ENCODE assay signal across 24 cellular contexts in the genomic region with DNA sequence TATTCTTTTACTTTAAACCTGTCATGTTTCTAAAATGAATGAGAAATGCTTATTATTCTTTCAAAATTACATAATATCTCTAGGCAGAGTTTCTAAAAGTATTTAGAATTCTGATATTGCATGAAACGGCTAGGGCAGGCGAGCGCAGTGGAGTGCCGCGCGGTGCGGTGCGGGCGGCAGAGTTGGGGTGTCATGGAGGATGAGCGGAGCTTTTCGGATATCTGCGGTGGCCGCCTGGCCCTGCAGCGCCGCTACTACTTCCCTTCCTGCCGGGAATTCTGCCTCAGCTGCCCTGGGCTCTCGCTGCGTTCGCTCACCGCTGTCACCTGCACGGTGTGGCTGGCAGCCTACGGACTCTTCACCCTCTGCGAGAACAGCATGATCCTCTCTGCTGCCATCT. TPM values are rescaled to one million over a fixed set of nuclear protein-coding genes. Genes with fewer than 3 reads are reported as not detected.
DNase-seq lines count a peak whose midpoint lies in the region; ATAC-seq, FAIRE-seq and TF ChIP-seq lines count a peak whose summit lies in the region.
"Had no signal": no experiment of that assay in that cellular context is flagged by ENCODE, and none has a peak within 500 bp of the region (broad histone marks: within the 10 kb centered on the region; RNA-seq: fewer than 3 reads in every experiment).

No MANE protein-coding gene starts in this region.

- peaks cover 20% of the 10 kb centered on the region for H3K36me3 ChIP-seq in bronchial epithelial cell (ENCODE audit: control insufficient read depth, insufficient read depth, low read length)

- no peaks in the 10 kb centered on the region for H3K27me3 ChIP-seq in bronchial epithelial cell (ENCODE audit: control insufficient read depth, insufficient read depth, low read length)
- H3K27me3 ChIP-seq: BE2C; BLaER1 treated with 17β-estradiol and CSF1 and Interleukin-3, amounts not matched to agents 10 nM and 100 nM had no signal

- DNase-seq in D341Med (ENCODE audit: low spot score): peak; percentile 11
- DNase-seq in HTR-8/SVneo (ENCODE audit: insufficient read length, low spot score): no peak
- no peak for DNase-seq in bronchial epithelial cell (ENCODE audit: low read depth)
- no peak for DNase-seq in left lobe of liver (ENCODE audit: low spot score)
- no peak for DNase-seq in amniotic stem cell (lab: John Stamatoyannopoulos, UW)
- DNase-seq in Right ventricle myocardium inferior (ENCODE audit: missing footprints): no peak
- DNase-seq in NCI-H2196 (lab: John Stamatoyannopoulos, UW; ENCODE audit: unreplicated experiment): no peak
- no peak for DNase-seq in stimulated activated CD4-positive, alpha-beta T cell treated with anti-CD3 and anti-CD28 coated beads, Interleukin-15, amount 100 ng/mL, for 24 hours
- DNase-seq: 8988T; ACHN; AML-193; BE2C; CD4-positive, alpha-beta T cell; CD8-positive, alpha-beta memory T cell; DMS53; DMS79 treated with DMSO at 0.1 percent for 48 hours; GF-D8; HFFc6 had no signal

- FAIRE-seq in HTR-8/SVneo (lab: Jason Lieb, UNC) (peak; percentile 94), bronchial epithelial cell (lab: Jason Lieb, UNC) (peak; percentile 72)
- FAIRE-seq: GM19239, H54 had no signal

- TF ChIP-seq CTCF in bronchial epithelial cell (IDR thresholded peaks at IDR 0.05; ENCODE audit: insufficient read depth, low read length, severe bottlenecking): no peak

- no peak overlapping the region for H3K4me3 ChIP-seq in bronchial epithelial cell (ENCODE audit: low read depth, low read length)
- H3K4me3 ChIP-seq: A549; BLaER1 treated with 17β-estradiol and CSF1 and Interleukin-3, amounts not matched to agents 10 nM and 100 nM; GM23338; HAP-1 had no signal

- intact Hi-C loops in Right ventricle myocardium inferior (cut with DNase I): no loop called here

- peak; percentile 15 for ATAC-seq in left lobe of liver
- no peak for ATAC-seq in Right ventricle myocardium inferior
- ATAC-seq: GM23338 had no signal

RNA-seq across cellular contexts. Expression of a gene that starts 12.6 kb away (rescaled TPM):
- 88.3 and 123 TPM in 2 replicates for total RNA-seq in bronchial epithelial cell
- total RNA-seq in left lobe of liver: 29.7 TPM
- total RNA-seq in Right ventricle myocardium inferior: 73.2 TPM

RNA-seq across cellular contexts. Expression of a gene that starts 19.2 kb away (rescaled TPM):
- total RNA-seq in bronchial epithelial cell (19.0 and 37.9 TPM in 2 replicates), left lobe of liver (33.0 TPM), Right ventricle myocardium inferior (127 TPM)
